ENCODE assay signal across 19 cellular contexts in genomic region chr6:56393615-56394612, GRCh38.
DNase-seq lines count a peak whose midpoint lies in the region; ATAC-seq, FAIRE-seq and TF ChIP-seq lines count a peak whose summit lies in the region.
"Had no signal": no experiment of that assay in that cellular context is flagged by ENCODE, and none has a peak within 500 bp of the region (broad histone marks: within the 10 kb centered on the region; RNA-seq: fewer than 3 reads in every experiment).

No MANE protein-coding gene starts in this region.

- no peaks in the 10 kb centered on the region for H4K20me1 ChIP-seq in HepG2 (ENCODE audit: insufficient read depth, low read length)
- no peaks in the 10 kb centered on the region for H4K20me1 ChIP-seq in K562 (replicated peaks; ENCODE audit: control insufficient read depth, insufficient read depth, low read length)

- no peaks in the 10 kb centered on the region for H3K36me3 ChIP-seq in HepG2 (replicated peaks in 1 of 2; ENCODE audit: control insufficient read depth in 1 of 2, insufficient read depth in 2 of 2, low read length in 2 of 2)
- no peaks in the 10 kb centered on the region for H3K36me3 ChIP-seq in right lobe of liver
- H3K36me3 ChIP-seq in K562 (ENCODE audit: control insufficient read depth, insufficient read depth, low read length) = no peaks in the 10 kb centered on the region
- H3K36me3 ChIP-seq in small intestine (ENCODE audit: control insufficient read depth in 2 of 2, insufficient read depth in 2 of 2, low read length in 2 of 2) = no peaks in the 10 kb centered on the region
- H3K36me3 ChIP-seq: MG63 had no signal

- TF ChIP-seq RAD21 in HepG2 (CRISPR knock-in tag; IDR thresholded peaks at IDR 0.05) (no peak), K562 (CRISPR knock-in tag; conservative IDR thresholded peaks at IDR 0.05 in 1 of 2, IDR thresholded peaks at IDR 0.05 in 1 of 2) (no peak)

- POLR2A ChIA-PET in HepG2 (lab: Yijun Ruan, JAX) (no interaction called here), K562 (lab: Yijun Ruan, JAX) (interaction anchor here (0.6 kb wide), 2 partner anchors 36 to 423 kb away, joined by 3 to 4 read pairs; no protein-coding TSS in a partner anchor)

- DNase-seq in HepG2 (ENCODE audit: low spot score) (no peak), right lobe of liver (no peak), K562 (ENCODE audit: extremely low read depth in 1 of 4, low spot score in 3 of 4) (peak in 3 of 4 experiments; percentile 15 to 56 (median 32)), small intestine (peak; percentile 32), SIG-M5 (lab: John Stamatoyannopoulos, UW) (no peak), Right ventricle myocardium inferior (ENCODE audit: missing footprints) (no peak)
- no peak for DNase-seq in activated naive CD4-positive, alpha-beta T cell treated with anti-CD3 and anti-CD28 coated beads, Interleukin-2, amount 10 ng/mL, durations not matched to agents 7 days and 5 days
- DNase-seq: COR-L47, DMS153, EL, MG63, NCI-H187 treated with DMSO at 0.1 percent for 48 hours, NCI-H446, NCI-H748 treated with DMSO at 0.1 percent for 48 hours, SK-N-SH had no signal

- no peaks in the 10 kb centered on the region for H3K4me1 Mint-ChIP-seq in activated naive CD4-positive, alpha-beta T cell treated with anti-CD3 and anti-CD28 coated beads, Interleukin-2, amount 10 ng/mL, durations not matched to agents 7 days and 5 days
- H3K4me1 Mint-ChIP-seq: CD14-positive monocyte had no signal

- BruUV-seq in HepG2 (replicated peaks; lab: Mats Ljungman, UMichigan) (no TSS peak), K562 (replicated peaks; lab: Mats Ljungman, UMichigan) (no TSS peak)

- H3K27ac ChIP-seq in HepG2 (ENCODE audit: extremely low read length, insufficient read depth, low read length) = no peak overlapping the region
- H3K27ac ChIP-seq in right lobe of liver = no peak overlapping the region
- H3K27ac ChIP-seq in K562 (ENCODE audit: extremely low read depth, low read depth, low read length) = 0 out of 3 replicates have a peak overlapping the region, but pooled peaks have one; percentile 16
- no peak overlapping the region for H3K27ac ChIP-seq in small intestine (ENCODE audit: low read depth in 1 of 2, low read length in 1 of 2)
- H3K27ac ChIP-seq: KMS-11 had no signal

- WGBS in HepG2 (ENCODE audit: low lambda C conversion rate) = 98% methylated on average over 13 of the region's 13 CpGs
- 89% methylated on average over 11 of the region's 13 CpGs for whole genome bisulfite sequencing in right lobe of liver (ENCODE audit: insufficient coverage, low coverage, low lambda C conversion rate, missing lambda C conversion rate)
- 13% methylated on average over 13 of the region's 13 CpGs for WGBS in K562 (ENCODE audit: insufficient coverage, low coverage, missing lambda C conversion rate)
- 91 to 92% (median 92%) methylated on average over 13 of the region's 13 CpGs for WGBS in small intestine, 3 donors

- H3K36me3 Mint-ChIP-seq in activated naive CD4-positive, alpha-beta T cell treated with anti-CD3 and anti-CD28 coated beads, Interleukin-2, amount 10 ng/mL, durations not matched to agents 7 days and 5 days = no peaks in the 10 kb centered on the region
- H3K36me3 Mint-ChIP-seq: CD14-positive monocyte had no signal

- no peak overlapping the region for H3K27ac Mint-ChIP-seq in activated naive CD4-positive, alpha-beta T cell treated with anti-CD3 and anti-CD28 coated beads, Interleukin-2, amount 10 ng/mL, durations not matched to agents 7 days and 5 days
- H3K27ac Mint-ChIP-seq: CD14-positive monocyte had no signal

- no peak for TF ChIP-seq POLR2A in HepG2 (IDR thresholded peaks at IDR 0.05; ENCODE audit: insufficient read depth in 1 of 2, low read depth in 2 of 2, low read length in 2 of 2)
- no peak for TF ChIP-seq POLR2A in right lobe of liver (IDR thresholded peaks at IDR 0.05)
- TF ChIP-seq POLR2A in K562 (conservative IDR thresholded peaks at IDR 0.05) = no peak

- H3K4me1 ChIP-seq in HepG2 (ENCODE audit: insufficient read depth, low read length) = peaks cover 46% of the 10 kb centered on the region
- H3K4me1 ChIP-seq in right lobe of liver = peaks cover 0 to 13% (median 4%) of the 10 kb centered on the region in 4 donors
- H3K4me1 ChIP-seq in K562 (replicated peaks in 1 of 2; ENCODE audit: control insufficient read depth in 2 of 2, insufficient read depth in 2 of 2, low read length in 2 of 2) = peaks cover 0 to 3% of the 10 kb centered on the region in 2 experiments; a peak in 2 of 5 replicates
- no peaks in the 10 kb centered on the region for H3K4me1 ChIP-seq in small intestine (ENCODE audit: control insufficient read depth in 2 of 2, insufficient read depth in 1 of 2, low read depth in 1 of 2, low read length in 1 of 2)

- H3K9me3 Mint-ChIP-seq in activated naive CD4-positive, alpha-beta T cell treated with anti-CD3 and anti-CD28 coated beads, Interleukin-2, amount 10 ng/mL, durations not matched to agents 7 days and 5 days = no peaks in the 10 kb centered on the region

- ATAC-seq in HepG2 (peak; percentile 63), right lobe of liver (no peak), HG02885 (IDR thresholded peaks at IDR 0.05; ENCODE audit: poor library complexity, unreplicated experiment) (peak; percentile 42), K562 (peak; percentile 96), Right ventricle myocardium inferior (no peak)
- ATAC-seq: HCT116 had no signal

- no peak overlapping the region for H3K4me3 Mint-ChIP-seq in activated naive CD4-positive, alpha-beta T cell treated with anti-CD3 and anti-CD28 coated beads, Interleukin-2, amount 10 ng/mL, durations not matched to agents 7 days and 5 days
- H3K4me3 Mint-ChIP-seq: CD14-positive monocyte had no signal

- CTCF ChIA-PET in HepG2 (lab: Yijun Ruan, JAX; ENCODE audit: low intra/inter-chr PET ratio, low total read pairs) = no interaction called here
- CTCF ChIA-PET in K562 (lab: Yijun Ruan, JAX; ENCODE audit: low intra/inter-chr PET ratio) = no interaction called here
- CTCF ChIA-PET in activated naive CD4-positive, alpha-beta T cell treated with anti-CD3 and anti-CD28 coated beads, Interleukin-2, amount 10 ng/mL, durations not matched to agents 7 days and 5 days (lab: Charles Lee) = interaction anchor here (0.6 kb wide), 1 partner anchor 45 kb away, joined by 3 read pairs; no protein-coding TSS in a partner anchor

- no peak for TF ChIP-seq EP300 in HepG2 (IDR thresholded peaks at IDR 0.05; ENCODE audit: low read depth in 2 of 2, low read length in 2 of 2)
- TF ChIP-seq EP300 in HepG2 (CRISPR knock-in tag; IDR thresholded peaks at IDR 0.05; ENCODE audit: borderline replicate concordance) = no peak
- no peak for TF ChIP-seq EP300 in K562 (IDR thresholded peaks at IDR 0.05; ENCODE audit: low read length)

- peaks cover 4% of the 10 kb centered on the region for H3K27me3 Mint-ChIP-seq in activated naive CD4-positive, alpha-beta T cell treated with anti-CD3 and anti-CD28 coated beads, Interleukin-2, amount 10 ng/mL, durations not matched to agents 7 days and 5 days

- intact Hi-C loops in HepG2 (cut with micrococcal nuclease; ENCODE audit: unreplicated experiment) (no loop called here), right lobe of liver (cut with DNase I) (no loop called here), K562 (cut with micrococcal nuclease) (no loop called here), Right ventricle myocardium inferior (cut with DNase I) (no loop called here)

- H3K9ac ChIP-seq in HepG2 (ENCODE audit: insufficient read depth, low read depth, low read length) (no peak overlapping the region), K562 (ENCODE audit: insufficient read depth in 1 of 2, low read depth in 2 of 2, low read length in 2 of 2) (peak overlapping the region in 1 of 2 experiments; percentile 43; a peak in 1 of 4 replicates)
- H3K9ac ChIP-seq: KMS-11, SK-N-SH had no signal

- H3K4me3 ChIP-seq in HepG2 (replicated peaks in 1 of 3; ENCODE audit: insufficient read depth in 1 of 3, low read depth in 2 of 3, low read length in 3 of 3) (no peak overlapping the region), right lobe of liver (no peak overlapping the region), K562 (no peak overlapping the region), small intestine (ENCODE audit: low read depth in 1 of 2, low read length in 2 of 2) (no peak overlapping the region)
- H3K4me3 ChIP-seq: MG63 had no signal

- H2AFZ ChIP-seq in HepG2 (ENCODE audit: low read length) (no peak overlapping the region), K562 (ENCODE audit: low read depth, low read length) (peak overlapping the region; percentile 94)

- H3K9me3 ChIP-seq in HepG2 (ENCODE audit: low read length) = peaks cover 7% of the 10 kb centered on the region; the same call in 1 of the 2 replicates
- H3K9me3 ChIP-seq in right lobe of liver = no peaks in the 10 kb centered on the region
- H3K9me3 ChIP-seq in K562 (replicated peaks; ENCODE audit: control insufficient read depth, insufficient read depth, low read depth, low read length) = no peaks in the 10 kb centered on the region
- H3K9me3 ChIP-seq in small intestine (ENCODE audit: control insufficient read depth, low read depth) = no peaks in the 10 kb centered on the region
- H3K9me3 ChIP-seq: MG63 had no signal

- no peak for FAIRE-seq in HepG2 (lab: Jason Lieb, UNC)
- peak; percentile 44 for FAIRE-seq in K562 (lab: Jason Lieb, UNC)
- FAIRE-seq in small intestine (lab: Jason Lieb, UNC) = no peak

- no peak for TF ChIP-seq CTCF in HepG2 (CRISPR knock-in tag; IDR thresholded peaks at IDR 0.05)
- TF ChIP-seq CTCF in right lobe of liver (IDR thresholded peaks at IDR 0.05) = no peak
- no peak for TF ChIP-seq CTCF in K562 (IDR thresholded peaks at IDR 0.05 in 2 of 3, conservative IDR thresholded peaks at IDR 0.05 in 1 of 3; ENCODE audit: insufficient read depth in 2 of 3, low read depth in 1 of 3, low read length in 3 of 3)

- H3K27me3 ChIP-seq in HepG2 (ENCODE audit: control insufficient read depth in 1 of 2, insufficient read depth in 2 of 2, low read length in 2 of 2) (no peaks in the 10 kb centered on the region), right lobe of liver (no peaks in the 10 kb centered on the region), K562 (ENCODE audit: control insufficient read depth in 2 of 2, insufficient read depth in 2 of 2, low read length in 2 of 2) (no peaks in the 10 kb centered on the region), small intestine (ENCODE audit: control insufficient read depth in 2 of 2, insufficient read depth in 2 of 2, low read length in 2 of 2) (no peaks in the 10 kb centered on the region)
- H3K27me3 ChIP-seq: MG63 had no signal

- no peaks in the 10 kb centered on the region for H3K79me2 ChIP-seq in HepG2 (ENCODE audit: insufficient read depth, low read length)
- no peaks in the 10 kb centered on the region for H3K79me2 ChIP-seq in K562 (ENCODE audit: control insufficient read depth, insufficient read depth, low read length)

- no peak overlapping the region for H3K4me2 ChIP-seq in HepG2 (ENCODE audit: low read depth, low read length)
- H3K4me2 ChIP-seq in K562 (ENCODE audit: insufficient read depth, low read length) = peak overlapping the region; percentile 64
- H3K4me2 ChIP-seq: KMS-11, SK-N-SH had no signal

- H3K9me1 ChIP-seq in K562 (ENCODE audit: control insufficient read depth, insufficient read depth, low read length) = no peaks in the 10 kb centered on the region

- in situ Hi-C loops in HepG2 (cut with HindIII; ENCODE audit: extremely low pct_ligation_motif_present, low pct_unique_long_range_greater_than_20kb) = no loop called here
- in situ Hi-C loops in K562 (cut with MboI) = no loop called here

Comparison
In these comparisons a context has a peak if more than half of its experiments do, and no peak if none do; other contexts are left out.
1. ATAC-seq: peak in HepG2 (single experiment), HG02885 (single experiment) and K562 (single experiment); none in right lobe of liver (0 of 4) and Right ventricle myocardium inferior (single experiment).
2. DNase-seq: peak in K562 (3 of 4) and small intestine (single experiment); none in HepG2 (single experiment), right lobe of liver (0 of 3), activated naive CD4-positive, alpha-beta T cell treated with anti-CD3 and anti-CD28 coated beads, Interleukin-2, amount 10 ng/mL, durations not matched to agents 7 days and 5 days (single experiment), SIG-M5 (single experiment) and Right ventricle myocardium inferior (single experiment).
3. Of the 241 proteins assayed by ChIP-seq in both HepG2 and K562: peak only in HepG2: THAP7 and ZFP91; only in K562: none; in both: none; in neither: 239.